ENCODE assay signal across 34 cellular contexts in genomic region chr13:48116808-48117207, GRCh38.
"Had no signal": no experiment of that assay in that cellular context is flagged by ENCODE, and none has a peak within 500 bp of the region (broad histone marks: within the 10 kb centered on the region; RNA-seq: fewer than 3 reads in every experiment).

No MANE protein-coding gene starts in this region.

- H3K36me3 ChIP-seq: MG63 had no signal

- H3K4me2 ChIP-seq: KMS-11 had no signal

- H3K4me3 ChIP-seq: MG63 had no signal

- H3K9me3 ChIP-seq: MG63 had no signal

- DNase-seq: Karpas-422, Kasumi-1, KG1, MG63, MM.1S, MV-4-11, NCI-H1048, NCI-H1092, NCI-H1092 treated with DMSO at 0.1 percent for 48 hours, NCI-H1105, NCI-H1105 treated with DMSO at 0.1 percent for 48 hours, NCI-H1417, NCI-H1417 treated with DMSO at 0.1 percent for 48 hours, NCI-H1436, NCI-H1436 treated with DMSO at 0.1 percent for 48 hours, NCI-H146, NCI-H1694, NCI-H1694 treated with DMSO at 0.1 percent for 48 hours, NCI-H187, NCI-H187 treated with DMSO at 0.1 percent for 48 hours, NCI-H1930, NCI-H2029, NCI-H2029 treated with DMSO at 0.1 percent for 48 hours, NCI-H2081, NCI-H2081 treated with DMSO at 0.1 percent for 48 hours, NCI-H2107, NCI-H2171, NCI-H2171 treated with DMSO at 0.1 percent for 48 hours, NCI-H2227 treated with DMSO at 0.1 percent for 48 hours, NCI-H226, NCI-H345, NCI-H446, NCI-H446 treated with DMSO at 0.1 percent for 48 hours had no signal

- H3K27me3 ChIP-seq: MG63 had no signal

- H3K27ac ChIP-seq: KMS-11 had no signal

- H3K9ac ChIP-seq: KMS-11 had no signal
